ENCODE assay signal across 24 cellular contexts in genomic region chr6:51013376-51013775, GRCh38.
A peak's percentile ranks its signal among the peaks of the same experiment; 100 is the strongest.
DNase-seq lines count a peak whose midpoint lies in the region; ATAC-seq, FAIRE-seq and TF ChIP-seq lines count a peak whose summit lies in the region.
"Had no signal": no experiment of that assay in that cellular context is flagged by ENCODE, and none has a peak within 500 bp of the region (broad histone marks: within the 10 kb centered on the region; RNA-seq: fewer than 3 reads in every experiment).

No MANE protein-coding gene starts in this region.

- no peaks in the 10 kb centered on the region for H3F3A ChIP-seq in PC-9 (ENCODE audit: insufficient read depth, low read depth)

- no peaks in the 10 kb centered on the region for H4K20me1 ChIP-seq in PC-9 (ENCODE audit: insufficient read depth)
- H4K20me1 ChIP-seq: BLaER1 treated with 17β-estradiol and CSF1 and Interleukin-3, amounts not matched to agents 10 nM and 100 nM had no signal

- H3K27me3 ChIP-seq in PC-9 (ENCODE audit: insufficient read depth, low read depth): no peaks in the 10 kb centered on the region
- H3K27me3 ChIP-seq: BE2C; BLaER1 treated with 17β-estradiol and CSF1 and Interleukin-3, amounts not matched to agents 10 nM and 100 nM had no signal

- H3K4me1 ChIP-seq in PC-9 (replicated peaks; ENCODE audit: insufficient read depth): no peaks in the 10 kb centered on the region
- H3K4me1 ChIP-seq: A549; BLaER1 treated with 17β-estradiol and CSF1 and Interleukin-3, amounts not matched to agents 10 nM and 100 nM had no signal

- H3K4me3 ChIP-seq in PC-9: no peak overlapping the region
- H3K4me3 ChIP-seq: A549; BLaER1 treated with 17β-estradiol and CSF1 and Interleukin-3, amounts not matched to agents 10 nM and 100 nM; GM23338 had no signal

- no peaks in the 10 kb centered on the region; the same call in 1 of the 2 replicates for H3K9me3 ChIP-seq in PC-9 (ENCODE audit: insufficient read depth, low read depth)
- H3K9me3 ChIP-seq: A549; BE2C; BLaER1 treated with 17β-estradiol and CSF1 and Interleukin-3, amounts not matched to agents 10 nM and 100 nM had no signal

- no TSS peak for BruUV-seq in PC-9 (replicated peaks; lab: Mats Ljungman, UMichigan)

- FAIRE-seq in A204.1 (lab: Jason Lieb, UNC) (peak; percentile 70), TTC549 (lab: Jason Lieb, UNC) (peak; percentile 23), endometrium (lab: Jason Lieb, UNC) (peak; percentile 12)
- FAIRE-seq: A549, D721Med, GM12891, GM18507 had no signal

- no peak overlapping the region for H2AFZ ChIP-seq in PC-9
- H2AFZ ChIP-seq: GM23338 had no signal

- no peak for ATAC-seq in HG02973 (IDR thresholded peaks at IDR 0.05; ENCODE audit: unreplicated experiment)
- ATAC-seq: A549, GM23338, HCT116 had no signal

- H3K9me2 ChIP-seq in PC-9 (ENCODE audit: insufficient read depth): no peaks in the 10 kb centered on the region

- CTCF ChIA-PET in PC-9 (lab: Charles Lee): no interaction called here

- no peak overlapping the region for H3K4me2 ChIP-seq in PC-9
- H3K4me2 ChIP-seq: A549; BLaER1 treated with 17β-estradiol and CSF1 and Interleukin-3, amounts not matched to agents 10 nM and 100 nM; GM23338 had no signal

- no peak for TF ChIP-seq CTCF in PC-9 (conservative IDR thresholded peaks at IDR 0.05)

- intact Hi-C loops in PC-9 (cut with micrococcal nuclease; ENCODE audit: unreplicated experiment): no loop called here

- no peaks in the 10 kb centered on the region for H3K79me2 ChIP-seq in PC-9 (ENCODE audit: low read depth)

- POLR2A ChIA-PET in PC-9 (lab: Charles Lee; ENCODE audit: unreplicated experiment): no interaction called here

- DNase-seq in RKO (ENCODE audit: low spot score) (no peak), PC-9 (no peak)
- DNase-seq: ACHN; AML-193; BE2C; CD4-positive, alpha-beta T cell; CD8-positive, alpha-beta memory T cell; DMS 273 treated with DMSO at 0.1 percent for 48 hours; DMS79; EL; GF-D8; H9 had no signal

- no peak overlapping the region for H3K27ac ChIP-seq in PC-9
- H3K27ac ChIP-seq: 22Rv1; A549; BLaER1 treated with 17β-estradiol and CSF1 and Interleukin-3, amounts not matched to agents 10 nM and 100 nM had no signal

- no peaks in the 10 kb centered on the region for H3K36me3 ChIP-seq in PC-9 (ENCODE audit: low read depth)
- H3K36me3 ChIP-seq: BE2C; BLaER1 treated with 17β-estradiol and CSF1 and Interleukin-3, amounts not matched to agents 10 nM and 100 nM had no signal
